ENCODE assay signal across 7 cellular contexts in genomic region chr4:123555500-123556273, GRCh38.
DNase-seq lines count a peak whose midpoint lies in the region; ATAC-seq and TF ChIP-seq lines count a peak whose summit lies in the region.

No MANE protein-coding gene starts in this region.

- H3K27me3 ChIP-seq in iPS-18a (ENCODE audit: control insufficient read depth, insufficient read depth, low read length), result no peaks in the 10 kb centered on the region

- peaks cover 24% of the 10 kb centered on the region for H3K4me1 ChIP-seq in iPS-18a (ENCODE audit: control insufficient read depth, low read depth, low read length)

- peaks cover 6% of the 10 kb centered on the region for H3K4me1 Mint-ChIP-seq in activated naive CD8-positive, alpha-beta T cell treated with anti-CD3 and anti-CD28 coated beads for 36 hours

- H3K27ac Mint-ChIP-seq in activated naive CD8-positive, alpha-beta T cell treated with anti-CD3 and anti-CD28 coated beads for 36 hours, result no peak overlapping the region

- H3K27ac ChIP-seq in iPS-18a (ENCODE audit: low read length) (no peak overlapping the region), skin epidermis (peak overlapping the region in 18 of 21 experiments; percentile 22 to 78 (median 64))

- no peak for TF ChIP-seq CTCF in astrocyte of the cerebellum (IDR thresholded peaks at IDR 0.05; ENCODE audit: low read depth, low read length, missing control alignments)

- H3K4me3 Mint-ChIP-seq in activated naive CD8-positive, alpha-beta T cell treated with anti-CD3 and anti-CD28 coated beads for 36 hours, result no peak overlapping the region

- no peak for ATAC-seq in GM21786 (IDR thresholded peaks at IDR 0.05; ENCODE audit: unreplicated experiment)
- no peak for ATAC-seq in GM18511 (IDR thresholded peaks at IDR 0.05; ENCODE audit: unreplicated experiment)

- H3K9me3 Mint-ChIP-seq in activated naive CD8-positive, alpha-beta T cell treated with anti-CD3 and anti-CD28 coated beads for 36 hours, result no peaks in the 10 kb centered on the region

- H3K9me3 ChIP-seq in iPS-18a (ENCODE audit: control insufficient read depth, low read depth, low read length), result no peaks in the 10 kb centered on the region

- H3K36me3 Mint-ChIP-seq in activated naive CD8-positive, alpha-beta T cell treated with anti-CD3 and anti-CD28 coated beads for 36 hours, result no peaks in the 10 kb centered on the region

- H3K36me3 ChIP-seq in iPS-18a (ENCODE audit: control insufficient read depth, low read depth, low read length), result no peaks in the 10 kb centered on the region

- peak; percentile 53 for DNase-seq in KBM-7
- DNase-seq in astrocyte of the cerebellum (ENCODE audit: low read depth), result peak; percentile 92
- no peak for DNase-seq in activated naive CD8-positive, alpha-beta T cell treated with anti-CD3 and anti-CD28 coated beads for 36 hours

- peaks cover 3% of the 10 kb centered on the region for H3K27me3 Mint-ChIP-seq in activated naive CD8-positive, alpha-beta T cell treated with anti-CD3 and anti-CD28 coated beads for 36 hours

- H3K4me3 ChIP-seq in astrocyte of the cerebellum (ENCODE audit: low read depth, low read length) (no peak overlapping the region), iPS-18a (ENCODE audit: low read length) (no peak overlapping the region), skin epidermis (no peak overlapping the region)

- in situ Hi-C loops in KBM-7 (cut with MboI; ENCODE audit: low pct_unique_long_range_greater_than_20kb, low sequenced_read_pairs), result no loop called here
- in situ Hi-C loops in astrocyte of the cerebellum (cut with HindIII; ENCODE audit: low sequenced_read_pairs), result no loop called here

- peak overlapping the region; percentile 4 for H3K9ac ChIP-seq in iPS-18a (ENCODE audit: low read length)
